ENCODE assay signal across 1 cellular context in the genomic region with DNA sequence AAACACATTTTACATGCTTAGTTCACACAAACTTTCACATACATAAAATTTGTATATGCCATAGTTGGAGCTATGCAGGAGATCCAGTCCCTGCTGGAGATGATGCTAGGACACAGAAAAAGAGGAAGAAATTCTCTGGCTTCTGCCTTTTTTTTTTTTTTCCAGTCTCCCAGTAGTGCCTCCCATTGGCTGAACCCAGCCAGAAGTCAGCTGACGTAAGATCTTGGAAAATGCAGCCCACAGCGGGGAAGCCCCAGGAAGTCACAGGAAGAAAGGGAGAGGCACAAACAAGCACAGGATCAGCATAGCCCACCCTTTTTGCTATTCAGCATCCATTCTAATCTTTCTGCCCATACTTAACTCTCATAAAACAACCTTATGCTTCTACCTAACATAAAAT.
A peak's percentile ranks its signal among the peaks of the same experiment; 100 is the strongest.
TF ChIP-seq lines count a peak whose summit lies in the region.

No MANE protein-coding gene starts in this region.

TF ChIP-seq in GM23338, 12 proteins besides CTCF, POLR2A, EP300 and RAD21:
- TF ChIP-seq, protein P1, sequence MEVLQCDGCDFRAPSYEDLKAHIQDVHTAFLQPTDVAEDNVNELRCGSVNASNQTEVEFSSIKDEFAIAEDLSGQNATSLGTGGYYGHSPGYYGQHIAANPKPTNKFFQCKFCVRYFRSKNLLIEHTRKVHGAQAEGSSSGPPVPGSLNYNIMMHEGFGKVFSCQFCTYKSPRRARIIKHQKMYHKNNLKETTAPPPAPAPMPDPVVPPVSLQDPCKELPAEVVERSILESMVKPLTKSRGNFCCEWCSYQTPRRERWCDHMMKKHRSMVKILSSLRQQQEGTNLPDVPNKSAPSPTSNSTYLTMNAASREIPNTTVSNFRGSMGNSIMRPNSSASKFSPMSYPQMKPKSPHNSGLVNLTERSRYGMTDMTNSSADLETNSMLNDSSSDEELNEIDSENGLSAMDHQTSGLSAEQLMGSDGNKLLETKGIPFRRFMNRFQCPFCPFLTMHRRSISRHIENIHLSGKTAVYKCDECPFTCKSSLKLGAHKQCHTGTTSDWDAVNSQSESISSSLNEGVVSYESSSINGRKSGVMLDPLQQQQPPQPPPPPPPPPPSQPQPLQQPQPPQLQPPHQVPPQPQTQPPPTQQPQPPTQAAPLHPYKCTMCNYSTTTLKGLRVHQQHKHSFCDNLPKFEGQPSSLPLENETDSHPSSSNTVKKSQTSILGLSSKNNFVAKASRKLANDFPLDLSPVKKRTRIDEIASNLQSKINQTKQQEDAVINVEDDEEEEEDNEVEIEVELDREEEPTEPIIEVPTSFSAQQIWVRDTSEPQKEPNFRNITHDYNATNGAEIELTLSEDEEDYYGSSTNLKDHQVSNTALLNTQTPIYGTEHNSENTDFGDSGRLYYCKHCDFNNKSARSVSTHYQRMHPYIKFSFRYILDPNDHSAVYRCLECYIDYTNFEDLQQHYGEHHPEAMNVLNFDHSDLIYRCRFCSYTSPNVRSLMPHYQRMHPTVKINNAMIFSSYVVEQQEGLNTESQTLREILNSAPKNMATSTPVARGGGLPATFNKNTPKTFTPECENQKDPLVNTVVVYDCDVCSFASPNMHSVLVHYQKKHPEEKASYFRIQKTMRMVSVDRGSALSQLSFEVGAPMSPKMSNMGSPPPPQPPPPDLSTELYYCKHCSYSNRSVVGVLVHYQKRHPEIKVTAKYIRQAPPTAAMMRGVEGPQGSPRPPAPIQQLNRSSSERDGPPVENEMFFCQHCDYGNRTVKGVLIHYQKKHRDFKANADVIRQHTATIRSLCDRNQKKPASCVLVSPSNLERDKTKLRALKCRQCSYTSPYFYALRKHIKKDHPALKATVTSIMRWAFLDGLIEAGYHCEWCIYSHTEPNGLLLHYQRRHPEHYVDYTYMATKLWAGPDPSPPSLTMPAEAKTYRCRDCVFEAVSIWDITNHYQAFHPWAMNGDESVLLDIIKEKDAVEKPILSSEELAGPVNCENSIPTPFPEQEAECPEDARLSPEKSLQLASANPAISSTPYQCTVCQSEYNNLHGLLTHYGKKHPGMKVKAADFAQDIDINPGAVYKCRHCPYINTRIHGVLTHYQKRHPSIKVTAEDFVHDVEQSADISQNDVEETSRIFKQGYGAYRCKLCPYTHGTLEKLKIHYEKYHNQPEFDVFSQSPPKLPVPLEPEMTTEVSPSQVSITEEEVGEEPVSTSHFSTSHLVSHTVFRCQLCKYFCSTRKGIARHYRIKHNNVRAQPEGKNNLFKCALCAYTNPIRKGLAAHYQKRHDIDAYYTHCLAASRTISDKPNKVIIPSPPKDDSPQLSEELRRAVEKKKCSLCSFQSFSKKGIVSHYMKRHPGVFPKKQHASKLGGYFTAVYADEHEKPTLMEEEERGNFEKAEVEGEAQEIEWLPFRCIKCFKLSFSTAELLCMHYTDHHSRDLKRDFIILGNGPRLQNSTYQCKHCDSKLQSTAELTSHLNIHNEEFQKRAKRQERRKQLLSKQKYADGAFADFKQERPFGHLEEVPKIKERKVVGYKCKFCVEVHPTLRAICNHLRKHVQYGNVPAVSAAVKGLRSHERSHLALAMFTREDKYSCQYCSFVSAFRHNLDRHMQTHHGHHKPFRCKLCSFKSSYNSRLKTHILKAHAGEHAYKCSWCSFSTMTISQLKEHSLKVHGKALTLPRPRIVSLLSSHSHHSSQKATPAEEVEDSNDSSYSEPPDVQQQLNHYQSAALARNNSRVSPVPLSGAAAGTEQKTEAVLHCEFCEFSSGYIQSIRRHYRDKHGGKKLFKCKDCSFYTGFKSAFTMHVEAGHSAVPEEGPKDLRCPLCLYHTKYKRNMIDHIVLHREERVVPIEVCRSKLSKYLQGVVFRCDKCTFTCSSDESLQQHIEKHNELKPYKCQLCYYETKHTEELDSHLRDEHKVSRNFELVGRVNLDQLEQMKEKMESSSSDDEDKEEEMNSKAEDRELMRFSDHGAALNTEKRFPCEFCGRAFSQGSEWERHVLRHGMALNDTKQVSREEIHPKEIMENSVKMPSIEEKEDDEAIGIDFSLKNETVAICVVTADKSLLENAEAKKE (CRISPR knock-in tag; IDR thresholded peaks at IDR 0.05), result no peak
- TF ChIP-seq CREB1 (CRISPR knock-in tag; IDR thresholded peaks at IDR 0.05; ENCODE audit: low read depth), result peak; percentile 33; the same call in 1 of the 2 replicates
